Comparison of ENCODE assay signal across 24 cellular contexts in genomic region chr5:92147792-92148191, GRCh38.
"Had no signal": no experiment of that assay in that cellular context is flagged by ENCODE, and none has a peak within 500 bp of the region (broad histone marks: within the 10 kb centered on the region; RNA-seq: fewer than 3 reads in every experiment).

No MANE protein-coding gene starts in this region.

- H3K27me3 Mint-ChIP-seq: activated naive CD8-positive, alpha-beta T cell treated with anti-CD3 and anti-CD28 coated beads, Interleukin-2, amount 10 ng/mL, durations not matched to agents 7 days and 5 days; activated T-cell treated with anti-CD3 and anti-CD28 coated beads, Interleukin-2, amount 50 U/mL, for 24 hours; activated T-helper 17 cell treated with anti-CD3 and anti-CD28 coated beads, Interleukin-2, amount 50 U/mL, for 72 hours; natural killer cell treated with Interleukin-12 subunit alpha and Interleukin-12 subunit beta and Interleukin-15 and Interleukin-18, amount 100 ng/mL, for 72 hours had no signal

- H3K9me3 Mint-ChIP-seq: activated naive CD8-positive, alpha-beta T cell treated with anti-CD3 and anti-CD28 coated beads, Interleukin-2, amount 10 ng/mL, durations not matched to agents 7 days and 5 days; activated T-cell treated with anti-CD3 and anti-CD28 coated beads, Interleukin-2, amount 50 U/mL, for 24 hours; WTC11 had no signal

- H3K36me3 ChIP-seq: colonic mucosa, esophagus squamous epithelium, gastrocnemius medialis, sigmoid colon, upper lobe of right lung had no signal

- H3K27ac ChIP-seq: colonic mucosa, dorsolateral prefrontal cortex, esophagus squamous epithelium, gastrocnemius medialis, sigmoid colon, upper lobe of right lung had no signal

- H3K36me3 Mint-ChIP-seq: activated naive CD8-positive, alpha-beta T cell treated with anti-CD3 and anti-CD28 coated beads, Interleukin-2, amount 10 ng/mL, durations not matched to agents 7 days and 5 days; natural killer cell treated with Interleukin-12 subunit alpha and Interleukin-12 subunit beta and Interleukin-15 and Interleukin-18, amount 100 ng/mL, for 72 hours; WTC11 had no signal

- H3K27me3 ChIP-seq: colonic mucosa, dorsolateral prefrontal cortex, esophagus squamous epithelium, gastrocnemius medialis, sigmoid colon, upper lobe of right lung had no signal

- H3K4me1 Mint-ChIP-seq: activated naive CD8-positive, alpha-beta T cell treated with anti-CD3 and anti-CD28 coated beads, Interleukin-2, amount 10 ng/mL, durations not matched to agents 7 days and 5 days; activated T-helper 17 cell treated with anti-CD3 and anti-CD28 coated beads, Interleukin-2, amount 50 U/mL, for 72 hours; WTC11 had no signal

- H3K9me3 ChIP-seq: colonic mucosa, esophagus squamous epithelium, gastrocnemius medialis, sigmoid colon, upper lobe of right lung had no signal

- H3K27ac Mint-ChIP-seq: activated naive CD8-positive, alpha-beta T cell treated with anti-CD3 and anti-CD28 coated beads, Interleukin-2, amount 10 ng/mL, durations not matched to agents 7 days and 5 days; activated T-cell treated with anti-CD3 and anti-CD28 coated beads, Interleukin-2, amount 50 U/mL, for 24 hours; activated T-helper 17 cell treated with anti-CD3 and anti-CD28 coated beads, Interleukin-2, amount 50 U/mL, for 72 hours; natural killer cell treated with Interleukin-12 subunit alpha and Interleukin-12 subunit beta and Interleukin-15 and Interleukin-18, amount 100 ng/mL, for 72 hours; WTC11 had no signal

- H3K4me3 ChIP-seq: colonic mucosa, dorsolateral prefrontal cortex, esophagus squamous epithelium, gastrocnemius medialis, sigmoid colon, upper lobe of right lung had no signal

- H3K4me1 ChIP-seq: colonic mucosa, esophagus squamous epithelium, gastrocnemius medialis, sigmoid colon, upper lobe of right lung had no signal

- ATAC-seq: activated T-helper 17 cell treated with anti-CD3 and anti-CD28 coated beads, Interleukin-2, amount 50 U/mL, for 72 hours; gastrocnemius medialis; left ventricle myocardium superior; natural killer cell treated with Interleukin-12 subunit alpha and Interleukin-12 subunit beta and Interleukin-15 and Interleukin-18, amount 100 ng/mL, for 72 hours; upper lobe of right lung had no signal

- H3K4me3 Mint-ChIP-seq: activated naive CD8-positive, alpha-beta T cell treated with anti-CD3 and anti-CD28 coated beads, Interleukin-2, amount 10 ng/mL, durations not matched to agents 7 days and 5 days; activated T-cell treated with anti-CD3 and anti-CD28 coated beads, Interleukin-2, amount 50 U/mL, for 24 hours; activated T-helper 17 cell treated with anti-CD3 and anti-CD28 coated beads, Interleukin-2, amount 50 U/mL, for 72 hours; natural killer cell treated with Interleukin-12 subunit alpha and Interleukin-12 subunit beta and Interleukin-15 and Interleukin-18, amount 100 ng/mL, for 72 hours; WTC11 had no signal

- DNase-seq: activated CD4-positive, alpha-beta T cell treated with anti-CD3 and anti-CD28 coated beads, Interleukin-2, amount 50 U/mL, for 4 hours; activated CD8-positive, alpha-beta memory T cell treated with anti-CD3 and anti-CD28 coated beads for 24 hours; activated CD8-positive, alpha-beta memory T cell treated with anti-CD3 and anti-CD28 coated beads, Interleukin-2, amount 50 U/mL, for 4 hours; activated naive CD4-positive, alpha-beta T cell; activated naive CD8-positive, alpha-beta T cell treated with anti-CD3 and anti-CD28 coated beads, Interleukin-2, amount 10 ng/mL, durations not matched to agents 7 days and 5 days; activated T-cell treated with anti-CD3 and anti-CD28 coated beads, Interleukin-2, amount 50 U/mL, for 24 hours; amniotic stem cell; colonic mucosa; dorsolateral prefrontal cortex; esophagus squamous epithelium; gastrocnemius medialis; hippocampal formation; left ventricle myocardium superior; mammary epithelial cell; occipital lobe; posterior cingulate gyrus; sigmoid colon; stimulated activated CD4-positive, alpha-beta T cell treated with anti-CD3 and anti-CD28 coated beads, Interleukin-4, amount 100 ng/mL, for 1 hour; stimulated activated naive CD4-positive, alpha-beta T cell treated with Interleukin-2 at 50 U/mL for 16 hours; T-helper 9 cell; upper lobe of right lung had no signal
